ENCODE assay signal across 17 cellular contexts in genomic region chr2:147862859-147863516, GRCh38.
"Had no signal": no experiment of that assay in that cellular context is flagged by ENCODE, and none has a peak within 500 bp of the region (broad histone marks: within the 10 kb centered on the region; RNA-seq: fewer than 3 reads in every experiment).

No MANE protein-coding gene starts in this region.

- H3K9me3 ChIP-seq: right atrium auricular region, suprapubic skin had no signal

- H3K9me3 Mint-ChIP-seq: activated B cell treated with CpG ODN at 0.5 μM for 24 hours; activated T-cell treated with anti-CD3 and anti-CD28 coated beads, Interleukin-2, amount 50 U/mL, for 72 hours; naive thymus-derived CD4-positive, alpha-beta T cell; T-helper 2 cell treated with Interferon-gamma antibody and Interleukin-4, amounts not matched to agents 5 μg/mL and 100 μg/mL, for 36 hours had no signal

- H3K27me3 ChIP-seq: cardiac muscle cell, dorsolateral prefrontal cortex, right atrium auricular region, suprapubic skin had no signal

- H3K27ac Mint-ChIP-seq: activated B cell treated with CpG ODN at 0.5 μM for 24 hours; activated T-cell treated with anti-CD3 and anti-CD28 coated beads, Interleukin-2, amount 50 U/mL, for 72 hours; T-helper 2 cell treated with Interferon-gamma antibody and Interleukin-4, amounts not matched to agents 5 μg/mL and 100 μg/mL, for 36 hours had no signal

- H3K4me3 Mint-ChIP-seq: activated B cell treated with CpG ODN at 0.5 μM for 24 hours; activated T-cell treated with anti-CD3 and anti-CD28 coated beads, Interleukin-2, amount 50 U/mL, for 72 hours; naive thymus-derived CD4-positive, alpha-beta T cell; T-helper 2 cell treated with Interferon-gamma antibody and Interleukin-4, amounts not matched to agents 5 μg/mL and 100 μg/mL, for 36 hours had no signal

- H3K27ac ChIP-seq: cardiac muscle cell, dorsolateral prefrontal cortex, right atrium auricular region, skin epidermis, suprapubic skin had no signal

- H3K36me3 ChIP-seq: cardiac muscle cell, right atrium auricular region, suprapubic skin had no signal

- DNase-seq: activated B cell treated with CpG ODN at 0.5 μM for 24 hours; activated CD4-positive, alpha-beta T cell treated with anti-CD3 and anti-CD28 coated beads for 48 hours; activated CD8-positive, alpha-beta memory T cell treated with anti-CD3 and anti-CD28 coated beads, Interleukin-2, amount 50 U/mL, for 48 hours; activated T-cell treated with anti-CD3 and anti-CD28 coated beads, Interleukin-2, amount 50 U/mL, for 72 hours; dorsolateral prefrontal cortex; islet precursor cell; stimulated activated CD4-positive, alpha-beta T cell treated with anti-CD3 and anti-CD28 coated beads, Interleukin-4, amount 100 ng/mL, for 24 hours; stimulated activated CD8-positive, alpha-beta memory T cell treated with anti-CD3 and anti-CD28 coated beads, Interleukin-4, amount 100 ng/mL, for 48 hours; stimulated activated naive CD4-positive, alpha-beta T cell treated with Interleukin-2 at 50 U/mL for 16 hours; trophoblast cell had no signal

- ATAC-seq: left lobe of liver; naive thymus-derived CD4-positive, alpha-beta T cell had no signal

- H3K4me3 ChIP-seq: cardiac muscle cell, dorsolateral prefrontal cortex, right atrium auricular region, skin epidermis, suprapubic skin had no signal
